Comparison of ENCODE assay signal across 8 cellular contexts in the genomic region with DNA sequence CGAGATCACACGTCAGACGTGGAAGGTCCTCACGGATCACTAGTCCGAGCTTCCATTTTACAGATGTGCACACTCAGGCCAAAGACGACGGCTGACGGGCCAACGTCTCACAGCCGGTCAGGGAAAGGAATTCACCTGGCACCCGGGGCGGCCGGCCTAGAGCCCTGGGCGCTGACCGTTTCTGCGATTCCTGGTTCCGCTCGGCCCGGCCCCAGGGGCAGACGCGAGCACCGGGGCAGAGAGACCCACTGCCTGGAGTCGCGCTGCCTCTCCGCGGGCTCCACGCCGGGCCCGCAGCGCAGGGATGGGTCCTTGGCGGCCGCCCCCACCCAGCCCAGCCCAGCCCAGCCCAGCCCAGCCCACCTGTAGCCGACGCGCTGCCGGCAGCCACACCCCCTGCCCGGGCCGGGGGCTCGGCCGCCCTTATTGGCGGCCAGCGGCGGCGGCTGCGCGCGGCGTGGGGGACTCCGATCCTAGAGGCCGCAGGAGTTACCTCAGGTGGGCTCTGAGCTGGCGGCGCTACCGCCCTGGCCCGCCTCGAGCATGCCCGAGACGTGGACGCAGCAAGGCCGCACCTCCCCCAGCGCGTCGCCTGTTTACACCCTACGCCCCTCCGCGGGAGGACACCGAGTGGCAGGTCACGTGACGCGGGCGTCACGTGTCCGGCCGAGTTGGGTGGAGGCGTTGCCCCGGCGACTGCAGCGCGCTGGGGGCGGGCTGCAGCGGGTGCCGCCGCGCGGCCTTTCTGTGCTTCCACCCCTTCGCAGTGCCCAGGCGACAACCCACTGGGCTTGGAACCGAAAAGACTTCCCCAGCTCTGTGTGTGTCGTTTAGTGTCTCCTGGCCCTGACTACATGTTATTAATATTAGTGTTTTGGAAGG.
DNase-seq lines count a peak whose midpoint lies in the region; ATAC-seq and TF ChIP-seq lines count a peak whose summit lies in the region.

No MANE protein-coding gene starts in this region.

- H3K36me3 ChIP-seq in cardiac muscle cell (no peaks in the 10 kb centered on the region), parathyroid adenoma (ENCODE audit: control insufficient read depth, insufficient read depth, low read length) (no peaks in the 10 kb centered on the region), transverse colon (peaks cover 0 to 7% (median 0%) of the 10 kb centered on the region in 4 donors)

- peak; percentile 66 for TF ChIP-seq EP300 in transverse colon (IDR thresholded peaks at IDR 0.05; ENCODE audit: low read depth)

- POLR2A ChIA-PET in GM10248 (lab: Yijun Ruan, JAX): no interaction called here

- H3K4me1 ChIP-seq in cardiac muscle cell (ENCODE audit: low read depth): peaks cover 8% of the 10 kb centered on the region
- peaks cover 7% of the 10 kb centered on the region for H3K4me1 ChIP-seq in parathyroid adenoma
- peaks cover 4 to 41% (median 19%) of the 10 kb centered on the region in 4 donors for H3K4me1 ChIP-seq in transverse colon

- H3K4me2 ChIP-seq in parathyroid adenoma (ENCODE audit: low read length): peak overlapping the region; percentile 59

- H3K36me3 Mint-ChIP-seq in HFFc6 (ENCODE audit: low read depth): peaks cover 8% of the 10 kb centered on the region; the same call in 1 of the 2 replicates
- peaks cover 14% of the 10 kb centered on the region for H3K36me3 Mint-ChIP-seq in activated naive CD8-positive, alpha-beta T cell treated with anti-CD3 and anti-CD28 coated beads for 36 hours

- peak overlapping the region; percentile 77 for H3K27ac Mint-ChIP-seq in HFFc6
- peak overlapping the region; percentile 68 for H3K27ac Mint-ChIP-seq in activated naive CD8-positive, alpha-beta T cell treated with anti-CD3 and anti-CD28 coated beads for 36 hours

- TF ChIP-seq POLR2A in transverse colon (IDR thresholded peaks at IDR 0.05): peak; percentile 71

- H3K9ac ChIP-seq in parathyroid adenoma: no peak overlapping the region

- H3K9me3 Mint-ChIP-seq in HFFc6: no peaks in the 10 kb centered on the region
- peaks cover 3% of the 10 kb centered on the region for H3K9me3 Mint-ChIP-seq in activated naive CD8-positive, alpha-beta T cell treated with anti-CD3 and anti-CD28 coated beads for 36 hours

- H3K4me3 Mint-ChIP-seq in HFFc6: peak overlapping the region; percentile 92
- H3K4me3 Mint-ChIP-seq in activated naive CD8-positive, alpha-beta T cell treated with anti-CD3 and anti-CD28 coated beads for 36 hours: peak overlapping the region; percentile 89

- WGBS in transverse colon (ENCODE audit: low coverage in 1 of 2), 2 donors: 0% methylated on average over 61 of the region's 88 CpGs; no CpG with 5 or more reads in 1 of the 2 donors

- peaks cover 13% of the 10 kb centered on the region for H3K79me2 ChIP-seq in parathyroid adenoma

- no peaks in the 10 kb centered on the region for H3K9me3 ChIP-seq in cardiac muscle cell (ENCODE audit: low read depth)
- H3K9me3 ChIP-seq in parathyroid adenoma (ENCODE audit: control insufficient read depth, low read length): no peaks in the 10 kb centered on the region
- no peaks in the 10 kb centered on the region for H3K9me3 ChIP-seq in transverse colon

- H3K4me3 ChIP-seq in cardiac muscle cell: peak overlapping the region; percentile 76
- H3K4me3 ChIP-seq in parathyroid adenoma (ENCODE audit: low read depth, low read length): peak overlapping the region; percentile 51
- peak overlapping the region; percentile 77 to 97 (median 80) for H3K4me3 ChIP-seq in transverse colon

- peak; percentile 92 for ATAC-seq in SK-N-SH treated with all-trans-retinoic acid at 6 μM for 48 hours

- CTCF ChIA-PET in GM10248 (lab: Yijun Ruan, JAX): interaction anchor here (1.0 to 3.3 kb wide), 3 partner anchors 14 to 129 kb away, joined by 3 to 9 read pairs (median 8); no protein-coding TSS in a partner anchor

- H2AFZ ChIP-seq in parathyroid adenoma: peak overlapping the region; percentile 95

- peaks cover 30% of the 10 kb centered on the region for H3K4me1 Mint-ChIP-seq in HFFc6 (ENCODE audit: low read depth)
- peaks cover 34% of the 10 kb centered on the region for H3K4me1 Mint-ChIP-seq in activated naive CD8-positive, alpha-beta T cell treated with anti-CD3 and anti-CD28 coated beads for 36 hours

- H3K27ac ChIP-seq in cardiac muscle cell: peak overlapping the region; percentile 80
- peak overlapping the region; percentile 37 for H3K27ac ChIP-seq in parathyroid adenoma
- peak overlapping the region; percentile 75 to 89 (median 86) for H3K27ac ChIP-seq in transverse colon

- peaks cover 4% of the 10 kb centered on the region for H3K27me3 ChIP-seq in cardiac muscle cell
- no peaks in the 10 kb centered on the region for H3K27me3 ChIP-seq in parathyroid adenoma (ENCODE audit: control insufficient read depth, insufficient read depth, low read length)
- no peaks in the 10 kb centered on the region for H3K27me3 ChIP-seq in transverse colon

- in situ Hi-C loops in transverse colon (cut with MboI; ENCODE audit: low pct_ligation_motif_present in 1 of 4, low pct_unique_long_range_greater_than_20kb in 1 of 4, low sequenced_read_pairs in 3 of 4): no loop called here

- peaks cover 3% of the 10 kb centered on the region; the same call in 1 of the 2 replicates for H3K27me3 Mint-ChIP-seq in HFFc6 (ENCODE audit: insufficient read depth)
- H3K27me3 Mint-ChIP-seq in activated naive CD8-positive, alpha-beta T cell treated with anti-CD3 and anti-CD28 coated beads for 36 hours: peaks cover 9% of the 10 kb centered on the region

- TF ChIP-seq CTCF in GM10248 (IDR thresholded peaks at IDR 0.05; ENCODE audit: control extremely low read depth, extremely low read depth, low read depth, missing control alignments) (no peak), HFFc6 (IDR thresholded peaks at IDR 0.05) (0 out of 2 replicates have a peak, but pooled peaks have one; percentile 9), cardiac muscle cell (IDR thresholded peaks at IDR 0.05; ENCODE audit: low read depth, low read length) (peak; percentile 5), parathyroid adenoma (IDR thresholded peaks at IDR 0.05) (no peak), transverse colon (IDR thresholded peaks at IDR 0.05) (no peak)

- DNase-seq in GM10248 (ENCODE audit: extremely low spot score) (peak; percentile 94), HFFc6 (peak; percentile 82), MV-4-11 (lab: John Stamatoyannopoulos, UW) (peak; percentile 83), cardiac muscle cell (ENCODE audit: low read depth in 1 of 2, low spot score in 1 of 2) (peak; percentile 94 to 97), transverse colon (peak; percentile 94)
- peak; percentile 95 for DNase-seq in activated naive CD8-positive, alpha-beta T cell treated with anti-CD3 and anti-CD28 coated beads for 36 hours

- intact Hi-C loops in transverse colon (cut with DNase I; ENCODE audit: low total_unique reads): no loop called here

TF ChIP-seq in SK-N-SH treated with all-trans-retinoic acid at 6 μM for 48 hours, 23 proteins besides CTCF, POLR2A, EP300 and RAD21:
- 0 out of 2 replicates have a peak, but pooled peaks have one; percentile 14 for TF ChIP-seq SNAI2 (CRISPR knock-in tag; IDR thresholded peaks at IDR 0.05)
- no peak for TF ChIP-seq RARB (CRISPR knock-in tag; IDR thresholded peaks at IDR 0.05)
- no peak for TF ChIP-seq ISL1 (CRISPR knock-in tag; IDR thresholded peaks at IDR 0.05)
- peak; percentile 65; the same call in 1 of the 2 replicates for TF ChIP-seq CSDC2 (CRISPR knock-in tag; IDR thresholded peaks at IDR 0.05)

Comparison
In these comparisons a context has a peak if more than half of its experiments do, and no peak if none do; other contexts are left out.
1. Peak in every context shown above with its lines: DNase-seq, ATAC-seq, H3K4me3 ChIP-seq and H3K27ac ChIP-seq.
2. CTCF ChIP-seq: peak in HFFc6 (single experiment) and cardiac muscle cell (single experiment); none in GM10248 (single experiment), parathyroid adenoma (single experiment) and transverse colon (0 of 5).